In genomic region chr3:41190509-41191284, GRCh38 we compare ENCODE assay signal across 1 cellular context.
TF ChIP-seq lines count a peak whose summit lies in the region.

No MANE protein-coding gene starts in this region.

TF ChIP-seq in HepG2, 621 proteins besides CTCF, POLR2A, EP300 and RAD21 (continued from another document):
- no peak for TF ChIP-seq ZBTB25 (CRISPR knock-in tag; IDR thresholded peaks at IDR 0.05)
- TF ChIP-seq RBAK (CRISPR knock-in tag; IDR thresholded peaks at IDR 0.05) = no peak
- no peak for TF ChIP-seq SNAI1 (CRISPR knock-in tag; IDR thresholded peaks at IDR 0.05; ENCODE audit: borderline replicate concordance)
- TF ChIP-seq HOXA9 (CRISPR knock-in tag; IDR thresholded peaks at IDR 0.05; ENCODE audit: borderline replicate concordance) = no peak
- no peak for TF ChIP-seq HDAC6 (IDR thresholded peaks at IDR 0.05; ENCODE audit: low read depth, low read length)
- no peak for TF ChIP-seq DNMT1 (CRISPR knock-in tag; IDR thresholded peaks at IDR 0.05)
- no peak for TF ChIP-seq ZNF207 (IDR thresholded peaks at IDR 0.05; ENCODE audit: borderline replicate concordance)
- TF ChIP-seq ETS1 (CRISPR knock-in tag; IDR thresholded peaks at IDR 0.05) = no peak
- TF ChIP-seq TCF7 (IDR thresholded peaks at IDR 0.05; ENCODE audit: low read depth) = 0 out of 2 replicates have a peak, but pooled peaks have one; percentile 24
- peak; percentile 90 for TF ChIP-seq ZNF24 (IDR thresholded peaks at IDR 0.05)
- TF ChIP-seq CHCHD3 (CRISPR knock-in tag; IDR thresholded peaks at IDR 0.05) = no peak
- no peak for TF ChIP-seq ZNF552 (CRISPR knock-in tag; IDR thresholded peaks at IDR 0.05; ENCODE audit: borderline replicate concordance)
- no peak for TF ChIP-seq JUN (CRISPR knock-in tag; IDR thresholded peaks at IDR 0.05)
- TF ChIP-seq, protein P1, sequence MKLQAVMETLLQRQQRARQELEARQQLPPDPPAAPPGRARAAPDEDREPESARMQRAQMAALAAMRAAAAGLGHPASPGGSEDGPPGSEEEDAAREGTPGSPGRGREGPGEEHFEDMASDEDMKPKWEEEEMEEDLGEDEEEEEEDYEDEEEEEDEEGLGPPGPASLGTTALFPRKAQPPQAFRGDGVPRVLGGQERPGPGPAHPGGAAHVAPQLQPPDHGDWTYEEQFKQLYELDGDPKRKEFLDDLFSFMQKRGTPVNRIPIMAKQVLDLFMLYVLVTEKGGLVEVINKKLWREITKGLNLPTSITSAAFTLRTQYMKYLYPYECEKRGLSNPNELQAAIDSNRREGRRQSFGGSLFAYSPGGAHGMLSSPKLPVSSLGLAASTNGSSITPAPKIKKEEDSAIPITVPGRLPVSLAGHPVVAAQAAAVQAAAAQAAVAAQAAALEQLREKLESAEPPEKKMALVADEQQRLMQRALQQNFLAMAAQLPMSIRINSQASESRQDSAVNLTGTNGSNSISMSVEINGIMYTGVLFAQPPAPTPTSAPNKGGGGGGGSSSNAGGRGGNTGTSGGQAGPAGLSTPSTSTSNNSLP (IDR thresholded peaks at IDR 0.05; ENCODE audit: low read depth, low read length) = 0 out of 2 replicates have a peak, but pooled peaks have one; percentile 10
- no peak for TF ChIP-seq SAFB2 (CRISPR knock-in tag; IDR thresholded peaks at IDR 0.05; ENCODE audit: borderline replicate concordance, low read depth)
- no peak for TF ChIP-seq ZZZ3 (CRISPR knock-in tag; IDR thresholded peaks at IDR 0.05; ENCODE audit: borderline replicate concordance)
- no peak for TF ChIP-seq RFXAP (CRISPR knock-in tag; IDR thresholded peaks at IDR 0.05; ENCODE audit: borderline replicate concordance)
- TF ChIP-seq CCAR2 (optimal IDR thresholded peaks at IDR 0.05; ENCODE audit: low read depth, low read length) = no peak
- no peak for TF ChIP-seq SOX13 (IDR thresholded peaks at IDR 0.05)
- TF ChIP-seq SOX13 (CRISPR knock-in tag; conservative IDR thresholded peaks at IDR 0.05 in 1 of 2, IDR thresholded peaks at IDR 0.05 in 1 of 2) = peak in 1 of 2 experiments; percentile 58; a peak in 1 of 4 replicates
- no peak for TF ChIP-seq ZNF784 (CRISPR knock-in tag; IDR thresholded peaks at IDR 0.05; ENCODE audit: borderline replicate concordance)
TF ChIP-seq in HepG2: peak in this region for 4.
